ENCODE assay signal across 9 cellular contexts in the genomic region with DNA sequence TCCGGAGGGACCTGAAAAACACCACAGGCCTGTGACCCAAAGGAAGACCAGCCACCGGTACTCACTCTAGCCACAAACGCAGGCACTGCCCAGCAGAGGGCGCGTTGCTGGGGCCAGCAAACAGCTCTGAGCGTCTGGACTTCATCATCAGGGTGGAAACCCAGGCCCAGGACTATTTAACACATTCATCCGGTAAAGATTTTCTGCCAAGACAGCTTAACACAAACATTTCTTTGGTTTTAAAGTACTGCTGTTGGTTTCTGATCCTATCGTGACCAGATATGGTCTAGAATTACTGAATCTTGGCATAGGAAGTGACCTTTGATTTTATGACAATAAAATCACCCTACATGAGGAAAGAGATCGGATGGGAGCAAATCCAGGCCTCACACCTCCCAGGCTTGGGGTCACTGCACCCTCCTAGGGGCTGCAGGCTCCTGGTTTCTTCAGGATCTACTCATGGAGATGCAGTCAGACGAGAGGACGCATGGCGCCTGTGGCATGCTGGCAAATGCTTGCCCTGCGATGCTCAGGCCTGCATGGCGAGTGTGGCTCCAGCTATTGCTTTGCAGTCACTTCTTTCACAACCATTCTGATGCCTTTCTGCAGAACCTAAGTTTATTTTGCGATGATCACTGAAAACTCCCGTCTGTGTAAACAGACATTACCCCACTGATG.
DNase-seq lines count a peak whose midpoint lies in the region; ATAC-seq, FAIRE-seq and TF ChIP-seq lines count a peak whose summit lies in the region.
"Had no signal": no experiment of that assay in that cellular context is flagged by ENCODE, and none has a peak within 500 bp of the region (broad histone marks: within the 10 kb centered on the region; RNA-seq: fewer than 3 reads in every experiment).

No MANE protein-coding gene starts in this region.

- H3K4me3 ChIP-seq in MM.1S (ENCODE audit: low read length) (no peak overlapping the region), adipocyte (ENCODE audit: low read length) (no peak overlapping the region), kidney (ENCODE audit: low read length in 2 of 2) (no peak overlapping the region), transverse colon (no peak overlapping the region)
- H3K4me3 ChIP-seq: HAP-1 had no signal

- peak; percentile 65 for ATAC-seq in GM21786 (IDR thresholded peaks at IDR 0.05; ENCODE audit: unreplicated experiment)

- H3K9me3 ChIP-seq in MM.1S (replicated peaks; ENCODE audit: insufficient read depth, low read length) (no peaks in the 10 kb centered on the region), adipocyte (ENCODE audit: control insufficient read depth, low read length) (no peaks in the 10 kb centered on the region), kidney (ENCODE audit: control insufficient read depth in 1 of 2, low read length in 2 of 2) (no peaks in the 10 kb centered on the region), transverse colon (no peaks in the 10 kb centered on the region)
- H3K9me3 ChIP-seq: HAP-1 had no signal

- H3K4me1 ChIP-seq in MM.1S (ENCODE audit: low read length), result no peaks in the 10 kb centered on the region
- H3K4me1 ChIP-seq in adipocyte (ENCODE audit: control insufficient read depth, insufficient read depth, low read length), result no peaks in the 10 kb centered on the region
- H3K4me1 ChIP-seq in kidney (ENCODE audit: control insufficient read depth in 1 of 2, insufficient read depth in 1 of 2, low read depth in 1 of 2, low read length in 2 of 2), result no peaks in the 10 kb centered on the region
- peaks cover 5 to 26% (median 14%) of the 10 kb centered on the region in 4 donors for H3K4me1 ChIP-seq in transverse colon
- H3K4me1 ChIP-seq: HAP-1 had no signal

- H3K27me3 ChIP-seq in MM.1S (replicated peaks; ENCODE audit: insufficient read depth, low read length), result no peaks in the 10 kb centered on the region
- no peaks in the 10 kb centered on the region for H3K27me3 ChIP-seq in adipocyte (replicated peaks; ENCODE audit: control insufficient read depth, insufficient read depth, low read length)
- no peaks in the 10 kb centered on the region for H3K27me3 ChIP-seq in transverse colon

- peak; percentile 9 for DNase-seq in activated T-cell treated with anti-CD3 and anti-CD28 coated beads for 24 hours (ENCODE audit: low read depth)
- no peak for DNase-seq in activated T-cell treated with anti-CD3 and anti-CD28 coated beads, Interleukin-2, amount 50 U/mL, for 1 hour
- peak; percentile 19 for DNase-seq in MM.1S
- DNase-seq in adipocyte (ENCODE audit: low read depth), result peak; percentile 56
- peak; percentile 72 for DNase-seq in kidney
- DNase-seq in transverse colon, result peak; percentile 59
- no peak for DNase-seq in NCI-H1436 (lab: John Stamatoyannopoulos, UW)

- no peak overlapping the region for H3K9ac ChIP-seq in MM.1S (ENCODE audit: low read length)
- no peak overlapping the region for H3K9ac ChIP-seq in adipocyte (ENCODE audit: low read length)
- no peak overlapping the region for H3K9ac ChIP-seq in kidney (ENCODE audit: low read length in 2 of 2)

- no peaks in the 10 kb centered on the region for H3K9me2 ChIP-seq in MM.1S (replicated peaks; ENCODE audit: insufficient read depth, low read length)

- H2AFZ ChIP-seq in MM.1S (ENCODE audit: low read length), result no peak overlapping the region

- WGBS in transverse colon (ENCODE audit: low coverage in 1 of 2), 2 donors, result 49% methylated on average over 16 of the region's 16 CpGs; no CpG with 5 or more reads in 1 of the 2 donors

- no peaks in the 10 kb centered on the region for H3K36me3 ChIP-seq in MM.1S (replicated peaks; ENCODE audit: insufficient read depth, low read length)
- no peaks in the 10 kb centered on the region for H3K36me3 ChIP-seq in adipocyte (ENCODE audit: control insufficient read depth, insufficient read depth, low read length, severe bottlenecking)
- peaks cover 3 to 20% of the 10 kb centered on the region in 2 donors for H3K36me3 ChIP-seq in kidney (ENCODE audit: control insufficient read depth in 1 of 2, insufficient read depth in 2 of 2, low read length in 2 of 2)
- H3K36me3 ChIP-seq in transverse colon, result no peaks in the 10 kb centered on the region
- H3K36me3 ChIP-seq: HAP-1 had no signal

- no peaks in the 10 kb centered on the region for H3K79me2 ChIP-seq in MM.1S (ENCODE audit: low read length)

- no peak for TF ChIP-seq POLR2A in transverse colon (IDR thresholded peaks at IDR 0.05)

- no peak overlapping the region for H3K4me2 ChIP-seq in MM.1S (ENCODE audit: low read depth, low read length)

- intact Hi-C loops in kidney (cut with DNase I) (no loop called here), transverse colon (cut with DNase I; ENCODE audit: low total_unique reads) (loop anchor here (10.0 kb wide), 1 partner anchor 71 kb away; no protein-coding TSS in a partner anchor)

- peak; percentile 54 for TF ChIP-seq CTCF in MM.1S (IDR thresholded peaks at IDR 0.05; ENCODE audit: low read length)
- peak; percentile 49 for TF ChIP-seq CTCF in kidney (IDR thresholded peaks at IDR 0.05; ENCODE audit: borderline replicate concordance, extremely low read depth, insufficient read depth)
- TF ChIP-seq CTCF in transverse colon (IDR thresholded peaks at IDR 0.05), result peak; percentile 52 to 63 (median 61)

- no peaks in the 10 kb centered on the region for H3F3A ChIP-seq in MM.1S (ENCODE audit: insufficient read depth, low read length)

- H3K27ac ChIP-seq in MM.1S (ENCODE audit: low read length) (no peak overlapping the region), kidney (ENCODE audit: low read depth in 2 of 2, low read length in 2 of 2) (no peak overlapping the region), transverse colon (peak overlapping the region in 3 of 4 donors; percentile 31 to 71 (median 32))

- no peak for TF ChIP-seq EP300 in transverse colon (IDR thresholded peaks at IDR 0.05; ENCODE audit: low read depth)

- FAIRE-seq in kidney (lab: Jason Lieb, UNC), result no peak

- in situ Hi-C loops in transverse colon (cut with MboI; ENCODE audit: low pct_ligation_motif_present in 1 of 4, low pct_unique_long_range_greater_than_20kb in 1 of 4, low sequenced_read_pairs in 3 of 4), result no loop called here

- no peaks in the 10 kb centered on the region for H4K20me1 ChIP-seq in MM.1S (ENCODE audit: insufficient read depth, low read length)

Comparison
In these comparisons a context has a peak if more than half of its experiments do, and no peak if none do; other contexts are left out.
1. DNase-seq: peak in activated T-cell treated with anti-CD3 and anti-CD28 coated beads for 24 hours (single experiment), MM.1S (single experiment), adipocyte (single experiment), kidney (single experiment) and transverse colon (single experiment); none in activated T-cell treated with anti-CD3 and anti-CD28 coated beads, Interleukin-2, amount 50 U/mL, for 1 hour (single experiment) and NCI-H1436 (single experiment).
2. H3K27ac ChIP-seq: peak in transverse colon (3 of 4); none in MM.1S (single experiment) and kidney (0 of 2).
3. Peak in every context shown above with its lines, with median percentiles within 50 percentile points of each other: CTCF ChIP-seq.